12 cellular contexts compared by ENCODE assay signal in the genomic region with DNA sequence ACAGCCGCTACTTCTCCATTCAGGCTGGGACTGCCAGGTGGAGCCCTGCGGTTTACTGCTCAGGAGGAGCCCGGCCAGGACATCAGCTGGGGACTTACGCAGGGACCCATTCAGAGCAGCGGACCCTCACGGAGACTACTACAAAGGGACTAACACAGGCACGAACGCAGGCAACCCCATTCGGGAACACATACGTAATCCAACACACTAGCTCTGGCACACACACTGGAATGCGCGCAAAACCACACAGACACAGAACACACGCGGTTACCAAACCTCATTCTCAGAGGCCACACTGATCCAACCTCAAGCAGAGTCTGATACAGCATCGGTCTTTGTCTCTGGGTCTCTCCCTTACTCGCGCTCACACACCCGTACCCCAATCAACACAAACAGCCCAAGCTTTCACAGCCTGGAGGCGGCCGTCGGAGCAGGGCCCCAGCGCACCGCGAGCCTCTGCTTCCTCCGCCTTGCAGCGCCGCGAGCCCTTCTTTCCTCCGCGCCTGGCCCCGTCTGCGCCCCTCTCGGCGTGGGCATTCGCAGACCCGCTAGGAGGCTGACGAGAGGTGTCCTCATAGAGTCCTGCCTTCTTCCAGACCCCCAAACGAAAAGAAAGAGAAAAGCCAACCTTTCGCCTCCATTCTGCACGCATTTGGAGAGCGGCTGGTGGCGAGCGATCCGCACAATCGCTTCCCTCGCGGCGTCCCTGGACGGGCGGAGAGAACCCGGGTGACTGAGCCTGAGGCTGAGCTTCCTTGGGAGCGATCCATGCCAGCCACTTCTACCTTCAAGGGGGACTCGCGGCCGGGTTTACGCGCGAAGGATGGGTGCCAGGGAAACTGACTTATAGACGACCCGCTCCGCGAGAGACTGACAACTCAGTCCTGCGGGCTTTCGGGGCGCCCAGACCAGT. TPM values are rescaled to one million over a fixed set of nuclear protein-coding genes. Genes with fewer than 3 reads are reported as not detected.
A peak's percentile ranks its signal among the peaks of the same experiment; 100 is the strongest.
DNase-seq lines count a peak whose midpoint lies in the region; ATAC-seq and TF ChIP-seq lines count a peak whose summit lies in the region.
"Had no signal": no experiment of that assay in that cellular context is flagged by ENCODE, and none has a peak within 500 bp of the region (broad histone marks: within the 10 kb centered on the region; RNA-seq: fewer than 3 reads in every experiment).

No MANE protein-coding gene starts in this region.

- no peak overlapping the region for H3K27ac ChIP-seq in thymus (ENCODE audit: low read depth)
- H3K27ac ChIP-seq: cardiac muscle cell had no signal

- WGBS in thymus = 2% methylated on average over 65 of the region's 65 CpGs

- ATAC-seq in HG03135 (IDR thresholded peaks at IDR 0.05; ENCODE audit: unreplicated experiment) (no peak), GM19351 (IDR thresholded peaks at IDR 0.05; ENCODE audit: unreplicated experiment) (no peak), esophagus mucosa (no peak)
- ATAC-seq: left cardiac atrium had no signal

- no peaks in the 10 kb centered on the region for H3K36me3 ChIP-seq in thymus (ENCODE audit: control insufficient read depth, insufficient read depth)
- H3K36me3 ChIP-seq: cardiac muscle cell had no signal

- peaks cover 82% of the 10 kb centered on the region for H3K27me3 ChIP-seq in thymus (ENCODE audit: control insufficient read depth, insufficient read depth)

- no peak for TF ChIP-seq CTCF in fibroblast of villous mesenchyme (IDR thresholded peaks at IDR 0.05; ENCODE audit: insufficient read depth, low read depth, low read length)

- DNase-seq in stimulated activated CD4-positive, alpha-beta T cell treated with anti-CD3 and anti-CD28 coated beads, Interleukin-12 subunit alpha, Interleukin-12 subunit beta, amount 100 ng/mL, for 4 hours = peak; percentile 3
- DNase-seq in stimulated activated CD4-positive, alpha-beta T cell treated with anti-CD3 and anti-CD28 coated beads, Interleukin-2, amount 100 ng/mL, for 48 hours = no peak
- DNase-seq in UCSD-AML1 (lab: John Stamatoyannopoulos, UW; ENCODE audit: unreplicated experiment) = peak; percentile 44
- peak; percentile 14 for DNase-seq in fibroblast of villous mesenchyme (ENCODE audit: low read depth)
- DNase-seq: KG1, left cardiac atrium had no signal

- no peak overlapping the region for H3K4me3 ChIP-seq in fibroblast of villous mesenchyme (ENCODE audit: low read depth, low read length)
- H3K4me3 ChIP-seq in thymus (ENCODE audit: low read length) = peak overlapping the region; percentile 37

- peaks cover 36% of the 10 kb centered on the region for H3K4me1 ChIP-seq in thymus (ENCODE audit: control insufficient read depth, insufficient read depth, low read length)

- H3K9me3 ChIP-seq in thymus (ENCODE audit: control insufficient read depth) = peaks cover 4% of the 10 kb centered on the region

RNA-seq across cellular contexts. Expression of a gene that starts 1.0 kb away (rescaled TPM):
- total RNA-seq in fibroblast of villous mesenchyme (not detected in 2 replicates), esophagus mucosa (not detected)
- polyA plus RNA-seq in thymus = 0.11 TPM
- total RNA-seq: cardiac muscle cell; left cardiac atrium; T-helper 1 cell treated with Interleukin-12 subunit alpha and Interleukin-12 subunit beta and Interleukin-4 antibody, amounts not matched to agents 30 ng/mL and 1 ng/mL, for 36 hours had no signal
- polyA plus RNA-seq: cardiac muscle cell had no signal

RNA-seq across cellular contexts. Expression of a gene that starts 24.9 kb away (rescaled TPM):
- total RNA-seq in fibroblast of villous mesenchyme (6.4 and 7.8 TPM in 2 replicates), esophagus mucosa (6.0 TPM)
- polyA plus RNA-seq in thymus = 9.6 TPM

Comparison
In these comparisons a context has a peak if more than half of its experiments do, and no peak if none do; other contexts are left out.
1. DNase-seq: peak in stimulated activated CD4-positive, alpha-beta T cell treated with anti-CD3 and anti-CD28 coated beads, Interleukin-12 subunit alpha, Interleukin-12 subunit beta, amount 100 ng/mL, for 4 hours (single experiment), UCSD-AML1 (single experiment) and fibroblast of villous mesenchyme (single experiment); none in stimulated activated CD4-positive, alpha-beta T cell treated with anti-CD3 and anti-CD28 coated beads, Interleukin-2, amount 100 ng/mL, for 48 hours (0 of 2).